Comparison of ENCODE assay signal across 8 cellular contexts in genomic region chrX:53422915-53423268, GRCh38. TPM values are rescaled to one million over a fixed set of nuclear protein-coding genes. Genes with fewer than 3 reads are reported as not detected.
DNase-seq lines count a peak whose midpoint lies in the region; ATAC-seq and TF ChIP-seq lines count a peak whose summit lies in the region.

No MANE protein-coding gene starts in this region.

- H3K79me2 ChIP-seq in MM.1S (ENCODE audit: low read length) = peaks cover 45% of the 10 kb centered on the region

- peaks cover 18% of the 10 kb centered on the region for H3K36me3 Mint-ChIP-seq in dendritic cell treated with granulocyte-macrophage colony-stimulating factor and Interleukin-4, amounts not matched to agents 40 ng/mL and 50 ng/mL, for 4 days (ENCODE audit: low read depth)
- no peaks in the 10 kb centered on the region for H3K36me3 Mint-ChIP-seq in natural killer cell

- no peaks in the 10 kb centered on the region for H3K9me2 ChIP-seq in MM.1S (replicated peaks; ENCODE audit: insufficient read depth, low read length)

- no peaks in the 10 kb centered on the region for H3K9me3 ChIP-seq in BLaER1
- no peaks in the 10 kb centered on the region for H3K9me3 ChIP-seq in MM.1S (replicated peaks; ENCODE audit: insufficient read depth, low read length)

- H3K9ac ChIP-seq in BLaER1 = peak overlapping the region; percentile 94; the same call in 1 of the 2 replicates
- H3K9ac ChIP-seq in MM.1S (ENCODE audit: low read length) = peak overlapping the region; percentile 58

- H3K4me1 ChIP-seq in BLaER1 (peaks cover 17% of the 10 kb centered on the region), MM.1S (ENCODE audit: low read length) (no peaks in the 10 kb centered on the region)

- H3K4me2 ChIP-seq in BLaER1 (peak overlapping the region; percentile 84), MM.1S (ENCODE audit: low read depth, low read length) (peak overlapping the region; percentile 66; the same call in 1 of the 2 replicates)

- H3K4me1 Mint-ChIP-seq in dendritic cell treated with granulocyte-macrophage colony-stimulating factor and Interleukin-4, amounts not matched to agents 40 ng/mL and 50 ng/mL, for 4 days (ENCODE audit: low read depth) = peaks cover 26% of the 10 kb centered on the region
- peaks cover 25 to 28% of the 10 kb centered on the region in 2 donors for H3K4me1 Mint-ChIP-seq in natural killer cell

- DNase-seq in MM.1S (no peak), natural killer cell (no peak), NCI-H146 (lab: John Stamatoyannopoulos, UW) (no peak), GM10248 (ENCODE audit: extremely low spot score) (no peak)
- DNase-seq in central memory CD4-positive, alpha-beta T cell = no peak

- H3K27me3 Mint-ChIP-seq in dendritic cell treated with granulocyte-macrophage colony-stimulating factor and Interleukin-4, amounts not matched to agents 40 ng/mL and 50 ng/mL, for 4 days = no peaks in the 10 kb centered on the region
- H3K27me3 Mint-ChIP-seq in natural killer cell (ENCODE audit: low read depth in 2 of 2) = no peaks in the 10 kb centered on the region

- peak overlapping the region; percentile 43; the same call in 1 of the 2 replicates for H2AFZ ChIP-seq in MM.1S (ENCODE audit: low read length)

- H3K9me3 Mint-ChIP-seq in dendritic cell treated with granulocyte-macrophage colony-stimulating factor and Interleukin-4, amounts not matched to agents 40 ng/mL and 50 ng/mL, for 4 days = no peaks in the 10 kb centered on the region
- H3K9me3 Mint-ChIP-seq in natural killer cell = no peaks in the 10 kb centered on the region

- H3K36me3 ChIP-seq in BLaER1 = 0 out of 2 replicates have a peak, but pooled peaks cover 4% of the 10 kb centered on the region
- H3K36me3 ChIP-seq in MM.1S (replicated peaks; ENCODE audit: insufficient read depth, low read length) = no peaks in the 10 kb centered on the region

- H3K27ac ChIP-seq in BLaER1 (no peak overlapping the region), MM.1S (ENCODE audit: low read length) (peak overlapping the region; percentile 28; the same call in 1 of the 2 replicates)

- POLR2A ChIA-PET in GM10248 (lab: Yijun Ruan, JAX) = interaction anchor here (1.2 to 1.6 kb wide), 2 partner anchors 13 to 263 kb away, joined by 3 to 4 read pairs; partner anchors contain the start of gene HUWE1

- no peaks in the 10 kb centered on the region for H3F3A ChIP-seq in MM.1S (ENCODE audit: insufficient read depth, low read length)

- H3K4me3 ChIP-seq in BLaER1 = peak overlapping the region; percentile 74
- H3K4me3 ChIP-seq in MM.1S (ENCODE audit: low read length) = peak overlapping the region; percentile 83

- intact Hi-C loops in dendritic cell treated with granulocyte-macrophage colony-stimulating factor and Interleukin-4, amounts not matched to agents 40 ng/mL and 50 ng/mL, for 4 days (cut with micrococcal nuclease) = loop anchor here (1.0 kb wide), 1 partner anchor 11 kb away; the partner anchor contains the start of gene HSD17B10
- intact Hi-C loops in natural killer cell (cut with micrococcal nuclease) = loop anchor here (1.0 to 5.0 kb wide), 2 partner anchors 11 to 1739 kb away; partner anchors contain the start of gene HSD17B10

- H3K27ac Mint-ChIP-seq in dendritic cell treated with granulocyte-macrophage colony-stimulating factor and Interleukin-4, amounts not matched to agents 40 ng/mL and 50 ng/mL, for 4 days = peak overlapping the region; percentile 92
- peak overlapping the region; percentile 97 to 99 for H3K27ac Mint-ChIP-seq in natural killer cell

- TF ChIP-seq CTCF in MM.1S (IDR thresholded peaks at IDR 0.05; ENCODE audit: low read length) = no peak
- no peak for TF ChIP-seq CTCF in natural killer cell (IDR thresholded peaks at IDR 0.05)
- no peak for TF ChIP-seq CTCF in GM10248 (IDR thresholded peaks at IDR 0.05; ENCODE audit: control extremely low read depth, extremely low read depth, low read depth, missing control alignments)

- H3K4me3 Mint-ChIP-seq in dendritic cell treated with granulocyte-macrophage colony-stimulating factor and Interleukin-4, amounts not matched to agents 40 ng/mL and 50 ng/mL, for 4 days = peak overlapping the region; percentile 96
- peak overlapping the region; percentile 98 for H3K4me3 Mint-ChIP-seq in natural killer cell

- H4K20me1 ChIP-seq in BLaER1 (peaks cover 48% of the 10 kb centered on the region), MM.1S (ENCODE audit: insufficient read depth, low read length) (no peaks in the 10 kb centered on the region; the same call in 1 of the 2 replicates)

- no peak for ATAC-seq in natural killer cell
- ATAC-seq in HG03571 (IDR thresholded peaks at IDR 0.05; ENCODE audit: unreplicated experiment) = no peak

- CTCF ChIA-PET in GM10248 (lab: Yijun Ruan, JAX) = interaction anchor here (1.0 to 3.2 kb wide), 6 partner anchors 11 to 138 kb away, joined by 3 to 24 read pairs (median 9); no protein-coding TSS in a partner anchor

- H3K27me3 ChIP-seq in BLaER1 (peaks cover 54% of the 10 kb centered on the region), MM.1S (replicated peaks; ENCODE audit: insufficient read depth, low read length) (no peaks in the 10 kb centered on the region)

RNA-seq across cellular contexts. Expression of gene RIBC1, which starts 0.2 kb away (rescaled TPM):
- 1 to 10 TPM in 2 of 3 donors, under 1 TPM in 1; 0.85 to 2.1 (median 1.1) TPM for total RNA-seq in natural killer cell

RNA-seq across cellular contexts. Expression of gene SMC1A, which starts 0.4 kb away (rescaled TPM):
- total RNA-seq in natural killer cell = 10 to 100 TPM; 54.2 to 96.3 (median 60.4) TPM

RNA-seq across cellular contexts. Expression of gene HSD17B10, which starts 11.3 kb away (rescaled TPM):
- total RNA-seq in natural killer cell = 10 to 100 TPM; 49.2 to 56.4 (median 54.3) TPM
